In the genomic region with DNA sequence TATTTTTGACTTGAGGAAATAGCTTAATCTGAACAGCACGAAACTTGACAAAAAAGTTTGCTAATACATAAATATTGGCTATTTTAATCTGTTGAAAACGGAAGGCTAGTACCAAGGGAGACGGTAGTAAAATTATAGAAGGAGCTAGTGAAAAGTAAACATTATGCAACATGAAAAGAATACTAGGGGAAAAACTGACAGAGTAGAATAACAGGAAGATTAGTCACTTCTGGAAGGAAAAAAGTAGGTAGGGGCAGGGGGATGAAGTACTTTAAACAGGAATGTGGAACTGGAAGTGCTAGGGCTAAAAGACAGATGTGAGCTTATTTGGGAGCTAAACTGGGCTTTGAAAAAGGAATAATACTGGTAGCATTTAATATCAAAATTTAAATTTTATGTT, we compare ENCODE assay signal across 8 cellular contexts.
A peak's percentile ranks its signal among the peaks of the same experiment; 100 is the strongest.
DNase-seq lines count a peak whose midpoint lies in the region; ATAC-seq and TF ChIP-seq lines count a peak whose summit lies in the region.

No MANE protein-coding gene starts in this region.

- H3K27me3 ChIP-seq in lower lobe of right lung (ENCODE audit: low read depth) = no peaks in the 10 kb centered on the region

- DNase-seq in ACHN (peak; percentile 55), brain pericyte (ENCODE audit: low read depth, low spot score) (peak; percentile 38), lower lobe of right lung (no peak), Ammon's horn (ENCODE audit: low spot score) (no peak)

- in situ Hi-C loops in ACHN (cut with HindIII; ENCODE audit: low pct_ligation_motif_present, low pct_unique_long_range_greater_than_20kb, low sequenced_read_pairs) = no loop called here

- peak overlapping the region; percentile 4 for H3K4me3 ChIP-seq in lower lobe of right lung

- TF ChIP-seq EP300 in Ishikawa (IDR thresholded peaks at IDR 0.05; ENCODE audit: borderline replicate concordance) = no peak; the same call in 1 of the 2 replicates

- ATAC-seq in lower lobe of right lung = peak; percentile 25 to 76
- no peak for ATAC-seq in HG03469 (IDR thresholded peaks at IDR 0.05; ENCODE audit: unreplicated experiment)
- no peak for ATAC-seq in HG02763 (IDR thresholded peaks at IDR 0.05; ENCODE audit: unreplicated experiment)
- no peak for ATAC-seq in GM19023 (IDR thresholded peaks at IDR 0.05; ENCODE audit: unreplicated experiment)

- H3K9me3 ChIP-seq in lower lobe of right lung = no peaks in the 10 kb centered on the region

- H3K4me1 ChIP-seq in lower lobe of right lung = peaks cover 70% of the 10 kb centered on the region

- intact Hi-C loops in lower lobe of right lung (cut with DNase I) = no loop called here

- no peak for TF ChIP-seq RAD21 in Ishikawa (IDR thresholded peaks at IDR 0.05; ENCODE audit: low read depth)

- H3K36me3 ChIP-seq in lower lobe of right lung = peaks cover 6% of the 10 kb centered on the region

- TF ChIP-seq CTCF in lower lobe of right lung (IDR thresholded peaks at IDR 0.05) = no peak

- H3K27ac ChIP-seq in lower lobe of right lung = peak overlapping the region; percentile 34

TF ChIP-seq in Ishikawa, 13 proteins besides CTCF, POLR2A, EP300 and RAD21:
- TF ChIP-seq TEAD4 (IDR thresholded peaks at IDR 0.05) (0 out of 2 replicates have a peak, but pooled peaks have one; percentile 26), YY1 (IDR thresholded peaks at IDR 0.05; ENCODE audit: low read depth) (no peak)

Comparison
In these comparisons a context has a peak if more than half of its experiments do, and no peak if none do; other contexts are left out.
1. DNase-seq: peak in ACHN (single experiment) and brain pericyte (single experiment); none in lower lobe of right lung (single experiment) and Ammon's horn (single experiment).
2. ATAC-seq: peak in lower lobe of right lung (2 of 2); none in HG03469 (single experiment), HG02763 (single experiment) and GM19023 (single experiment).